ENCODE assay signal across 9 cellular contexts in the genomic region with DNA sequence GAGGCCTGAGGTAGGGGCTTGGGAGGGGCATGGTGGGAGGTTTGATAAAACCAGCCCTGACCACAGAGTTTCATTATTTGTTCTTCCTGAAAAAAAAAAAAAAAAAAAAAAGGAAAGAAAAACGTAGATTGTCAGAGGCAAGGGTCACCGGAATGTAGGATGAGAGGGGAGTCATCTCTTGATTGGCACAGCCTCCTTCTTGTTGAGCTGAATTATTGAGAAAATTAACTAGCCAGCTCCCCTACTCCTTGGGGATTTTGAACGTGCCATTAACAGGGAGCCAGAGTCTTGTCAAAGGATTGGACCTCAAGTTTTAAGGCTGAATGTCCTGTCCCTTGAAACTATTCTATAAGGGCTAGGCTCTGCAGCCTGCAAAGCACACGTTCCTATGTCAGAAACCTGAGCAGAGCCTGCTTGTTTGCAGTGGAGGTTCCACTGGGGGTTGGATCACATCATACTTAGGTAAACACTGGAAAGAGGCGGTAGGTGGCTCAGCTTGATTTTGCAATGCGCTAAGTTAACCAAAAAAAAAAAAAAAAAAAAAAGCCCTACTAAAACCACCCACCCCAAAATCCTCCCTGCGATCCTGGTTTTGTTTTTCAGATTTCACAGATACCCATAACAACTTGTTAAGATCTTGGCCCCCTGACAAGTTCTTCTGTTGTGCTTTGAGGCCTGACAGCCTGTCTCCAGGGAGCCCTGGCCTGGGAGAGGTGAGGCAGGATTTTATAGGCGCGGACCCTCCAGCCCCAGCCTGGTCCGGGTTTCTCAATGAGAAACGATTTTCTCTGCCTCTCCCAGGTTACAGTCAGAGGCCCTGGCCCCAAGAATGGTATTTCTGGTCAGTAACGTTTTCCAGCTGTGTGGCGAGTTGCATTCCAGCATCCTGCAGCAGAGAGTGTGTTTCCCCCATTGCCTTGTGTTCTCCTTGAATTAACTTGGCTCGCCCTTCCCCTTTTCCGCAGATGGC. TPM values are rescaled to one million over a fixed set of nuclear protein-coding genes. Genes with fewer than 3 reads are reported as not detected.
DNase-seq lines count a peak whose midpoint lies in the region; ATAC-seq and TF ChIP-seq lines count a peak whose summit lies in the region.
"Had no signal": no experiment of that assay in that cellular context is flagged by ENCODE, and none has a peak within 500 bp of the region (broad histone marks: within the 10 kb centered on the region; RNA-seq: fewer than 3 reads in every experiment).

No MANE protein-coding gene starts in this region.

- no peak for TF ChIP-seq CTCF in epithelial cell of esophagus (IDR thresholded peaks at IDR 0.05; ENCODE audit: insufficient read depth, low read depth, low read length, missing control alignments)
- TF ChIP-seq CTCF in testis (IDR thresholded peaks at IDR 0.05) = no peak
- no peak for TF ChIP-seq CTCF in colonic mucosa (IDR thresholded peaks at IDR 0.05)

- intact Hi-C loops in testis (cut with DNase I; ENCODE audit: low total_unique reads) = loop anchor here (5.0 kb wide), 1 partner anchor 334 kb away; no protein-coding TSS in a partner anchor
- intact Hi-C loops in colonic mucosa (cut with DNase I) = loop anchor here (2.0 to 10.0 kb wide), 2 partner anchors 206 to 330 kb away; no protein-coding TSS in a partner anchor

- TF ChIP-seq POLR2A in testis (IDR thresholded peaks at IDR 0.05) = no peak

- H3K9ac ChIP-seq in colonic mucosa (ENCODE audit: low read depth in 2 of 2, low read length in 2 of 2) = no peak overlapping the region

- H3K4me1 ChIP-seq in testis = peaks cover 7% of the 10 kb centered on the region
- H3K4me1 ChIP-seq in colonic mucosa = peaks cover 11% of the 10 kb centered on the region

- no peak for ATAC-seq in HG03520 (IDR thresholded peaks at IDR 0.05; ENCODE audit: unreplicated experiment)
- ATAC-seq in activated CD4-positive, CD25-positive, alpha-beta regulatory T cell treated with anti-CD3 and anti-CD28 coated beads, Interleukin-2, amount 50 U/mL, for 24 hours = no peak

- H3K9me3 ChIP-seq in testis (no peaks in the 10 kb centered on the region), colonic mucosa (no peaks in the 10 kb centered on the region)

- H3K4me3 ChIP-seq in epithelial cell of esophagus (ENCODE audit: low read length) (no peak overlapping the region), testis (peak overlapping the region in 1 of 2 donors; percentile 67), colonic mucosa (no peak overlapping the region)

- WGBS in testis, 2 donors = 55 to 57% methylated on average over 14 to 15 of the region's 15 CpGs

- peak; percentile 42 to 61 for DNase-seq in NCI-H2081 (lab: John Stamatoyannopoulos, UW)
- no peak for DNase-seq in NCI-H2081 treated with DMSO at 0.1 percent for 48 hours (lab: John Stamatoyannopoulos, UW)
- peak; percentile 55 for DNase-seq in NCI-H2196 (lab: John Stamatoyannopoulos, UW; ENCODE audit: unreplicated experiment)
- DNase-seq in epithelial cell of esophagus (ENCODE audit: low read depth) = peak; percentile 58
- peak; percentile 38 for DNase-seq in testis
- DNase-seq in colonic mucosa = no peak
- DNase-seq: activated T-cell treated with anti-CD3 and anti-CD28 coated beads, Interleukin-2, amount 50 U/mL, for 1 hour had no signal

- H3K27ac ChIP-seq in testis (no peak overlapping the region), colonic mucosa (no peak overlapping the region)

- no peaks in the 10 kb centered on the region for H3K36me3 ChIP-seq in testis (ENCODE audit: low read depth, missing control alignments)
- no peaks in the 10 kb centered on the region for H3K36me3 ChIP-seq in colonic mucosa

- H3K27me3 ChIP-seq in testis (no peaks in the 10 kb centered on the region), colonic mucosa (peaks cover 48% of the 10 kb centered on the region)

RNA-seq across cellular contexts. Expression of a gene that starts 2.5 kb away (rescaled TPM):
- total RNA-seq in testis = 100 to 1,000 TPM in 1 of 2 donors, 10 to 100 TPM in 1; 55.4 to 123 TPM
- 46.1 TPM for polyA plus RNA-seq in testis (ENCODE audit: insufficient read depth, low read depth, low replicate concordance)
- total RNA-seq in colonic mucosa = 1 to 10 TPM in 1 of 2 donors, under 1 TPM in 1; 0.30 to 3.1 TPM

Comparison
In these comparisons a context has a peak if more than half of its experiments do, and no peak if none do; other contexts are left out.
1. DNase-seq: peak in NCI-H2081 (2 of 2), NCI-H2196 (single experiment), epithelial cell of esophagus (single experiment) and testis (single experiment); none in NCI-H2081 treated with DMSO at 0.1 percent for 48 hours (single experiment) and colonic mucosa (single experiment).
2. RNA of a gene that starts 2.5 kb away (total RNA-seq): 55.4 to 123 TPM in testis; 0.30 to 3.1 TPM in colonic mucosa; every median in the first group is over 10 times any median in the second.